Comparison of ENCODE assay signal across 1 cellular context in genomic region chr13:101916108-101916757, GRCh38.
TF ChIP-seq lines count a peak whose summit lies in the region.

No MANE protein-coding gene starts in this region.

TF ChIP-seq in HepG2, 621 proteins besides CTCF, POLR2A, EP300 and RAD21 (continued from another document):
- TF ChIP-seq HNF4G (IDR thresholded peaks at IDR 0.05; ENCODE audit: borderline replicate concordance, low read depth, low read length) (no peak), HNF4G (CRISPR knock-in tag; IDR thresholded peaks at IDR 0.05; ENCODE audit: borderline replicate concordance, low read depth) (no peak), ZBTB49 (CRISPR knock-in tag; IDR thresholded peaks at IDR 0.05; ENCODE audit: borderline replicate concordance) (no peak), ZNF772 (CRISPR knock-in tag; IDR thresholded peaks at IDR 0.05) (no peak), ZNF337 (CRISPR knock-in tag; IDR thresholded peaks at IDR 0.05; ENCODE audit: borderline replicate concordance, low read depth) (no peak)
